Comparison of ENCODE assay signal across 8 cellular contexts in genomic region chr1:145985502-145986439, GRCh38. TPM values are rescaled to one million over a fixed set of nuclear protein-coding genes. Genes with fewer than 3 reads are reported as not detected.
DNase-seq lines count a peak whose midpoint lies in the region; ATAC-seq and TF ChIP-seq lines count a peak whose summit lies in the region.

No MANE protein-coding gene starts in this region.

- H3K4me3 ChIP-seq in right cardiac atrium (ENCODE audit: low read length) (peak overlapping the region; percentile 31), spleen (peak overlapping the region in 3 of 8 donors; percentile 0 to 44 (median 7))

- intact Hi-C loops in right cardiac atrium (cut with DNase I) (no loop called here), spleen (cut with DNase I; ENCODE audit: low total_unique reads) (no loop called here)

- H3K27ac ChIP-seq in right cardiac atrium (ENCODE audit: low read length) (peak overlapping the region; percentile 99), spleen (peak overlapping the region; percentile 58 to 100 (median 99))

- H3K9me3 ChIP-seq in right cardiac atrium (ENCODE audit: control insufficient read depth, low read length) (no peaks in the 10 kb centered on the region), spleen (no peaks in the 10 kb centered on the region)

- H3K9me3 Mint-ChIP-seq in activated naive CD8-positive, alpha-beta T cell treated with anti-CD3 and anti-CD28 coated beads, Interleukin-2, amount 10 ng/mL, durations not matched to agents 7 days and 5 days, result no peaks in the 10 kb centered on the region

- DNase-seq in Daoy (ENCODE audit: low read depth) (peak; percentile 60), NCI-H2029 treated with DMSO at 0.1 percent for 48 hours (lab: John Stamatoyannopoulos, UW) (peak; percentile 97), right cardiac atrium (peak; percentile 59 to 83 (median 72)), spleen (no peak), NCI-H748 (lab: John Stamatoyannopoulos, UW; ENCODE audit: unreplicated experiment) (no peak), cortex of kidney (lab: John Stamatoyannopoulos, UW) (no peak)
- DNase-seq in activated naive CD8-positive, alpha-beta T cell treated with anti-CD3 and anti-CD28 coated beads, Interleukin-2, amount 10 ng/mL, durations not matched to agents 7 days and 5 days, result no peak

- TF ChIP-seq CTCF in spleen (IDR thresholded peaks at IDR 0.05 in 8 of 11, conservative IDR thresholded peaks at IDR 0.05 in 3 of 11), result no peak

- no peaks in the 10 kb centered on the region for H3K27me3 Mint-ChIP-seq in activated naive CD8-positive, alpha-beta T cell treated with anti-CD3 and anti-CD28 coated beads, Interleukin-2, amount 10 ng/mL, durations not matched to agents 7 days and 5 days

- H3K4me1 Mint-ChIP-seq in activated naive CD8-positive, alpha-beta T cell treated with anti-CD3 and anti-CD28 coated beads, Interleukin-2, amount 10 ng/mL, durations not matched to agents 7 days and 5 days, result peaks cover 62% of the 10 kb centered on the region

- no peaks in the 10 kb centered on the region for H3K36me3 Mint-ChIP-seq in activated naive CD8-positive, alpha-beta T cell treated with anti-CD3 and anti-CD28 coated beads, Interleukin-2, amount 10 ng/mL, durations not matched to agents 7 days and 5 days

- ATAC-seq in activated naive CD8-positive, alpha-beta T cell treated with anti-CD3 and anti-CD28 coated beads, Interleukin-2, amount 10 ng/mL, durations not matched to agents 7 days and 5 days (ENCODE audit: low read depth), result no peak
- ATAC-seq in right cardiac atrium (peak; percentile 50 to 51), HG03095 (IDR thresholded peaks at IDR 0.05; ENCODE audit: unreplicated experiment) (no peak)

- H3K27me3 ChIP-seq in right cardiac atrium (ENCODE audit: control insufficient read depth, insufficient read depth), result no peaks in the 10 kb centered on the region
- H3K27me3 ChIP-seq in spleen (replicated peaks in 1 of 7), result no peaks in the 10 kb centered on the region

- WGBS in right cardiac atrium, result 24% methylated on average over 15 of the region's 15 CpGs
- 35 to 53% (median 42%) methylated on average over 15 of the region's 15 CpGs for WGBS in spleen, 5 donors

- H3K27ac Mint-ChIP-seq in activated naive CD8-positive, alpha-beta T cell treated with anti-CD3 and anti-CD28 coated beads, Interleukin-2, amount 10 ng/mL, durations not matched to agents 7 days and 5 days, result peak overlapping the region; percentile 81

- TF ChIP-seq POLR2A in spleen (IDR thresholded peaks at IDR 0.05), result no peak

- peaks cover 28% of the 10 kb centered on the region for H3K4me1 ChIP-seq in right cardiac atrium (ENCODE audit: control insufficient read depth, insufficient read depth, low read length)
- H3K4me1 ChIP-seq in spleen, result peaks cover 53 to 100% (median 95%) of the 10 kb centered on the region in 6 donors

- POLR2A ChIA-PET in activated naive CD8-positive, alpha-beta T cell treated with anti-CD3 and anti-CD28 coated beads, Interleukin-2, amount 10 ng/mL, durations not matched to agents 7 days and 5 days (lab: Charles Lee), result interaction anchor here (0.5 to 11.2 kb wide), 4 partner anchors 7 to 25 kb away, joined by 3 to 407 read pairs (median 6); partner anchors contain the start of gene TXNIP

- no peaks in the 10 kb centered on the region for H3K36me3 ChIP-seq in spleen

- H3K4me3 Mint-ChIP-seq in activated naive CD8-positive, alpha-beta T cell treated with anti-CD3 and anti-CD28 coated beads, Interleukin-2, amount 10 ng/mL, durations not matched to agents 7 days and 5 days, result peak overlapping the region; percentile 58

RNA-seq across cellular contexts. Expression of gene TXNIP, which starts 10.6 kb away (rescaled TPM):
- total RNA-seq in Daoy (2014; rRNA removed; shearing (Covaris generic)), result 2.6 and 2.8 TPM in 2 replicates
- 100 to 1,000 TPM; 678 to 725 TPM for total RNA-seq in activated naive CD8-positive, alpha-beta T cell treated with anti-CD3 and anti-CD28 coated beads, Interleukin-2, amount 10 ng/mL, durations not matched to agents 7 days and 5 days
- total RNA-seq in right cardiac atrium (100 to 1,000 TPM; 548 to 806 (median 632) TPM), spleen (1,000 to 10,000 TPM in 5 of 7 donors, 100 to 1,000 TPM in 2; 622 to 2,368 (median 1,747) TPM)
- polyA plus RNA-seq in right cardiac atrium (943 TPM), spleen (100 to 1,000 TPM; 446 to 779 (median 670) TPM)

RNA-seq across cellular contexts. Expression of gene POLR3GL, which starts 21.3 kb away (rescaled TPM):
- total RNA-seq in Daoy (2014; rRNA removed; shearing (Covaris generic)), result 9.0 and 12.6 TPM in 2 replicates
- 10 to 100 TPM; 32.6 to 34.9 TPM for total RNA-seq in activated naive CD8-positive, alpha-beta T cell treated with anti-CD3 and anti-CD28 coated beads, Interleukin-2, amount 10 ng/mL, durations not matched to agents 7 days and 5 days
- total RNA-seq in right cardiac atrium (10 to 100 TPM; 51.4 to 54.4 (median 52.5) TPM), spleen (10 to 100 TPM; 22.1 to 34.0 (median 31.1) TPM)
- polyA plus RNA-seq in right cardiac atrium (94.7 TPM), spleen (10 to 100 TPM; 55.6 to 69.2 (median 63.0) TPM)

RNA-seq across cellular contexts. Expression of gene ANKRD34A, which starts 21.4 kb away (rescaled TPM):
- total RNA-seq in Daoy (2014; rRNA removed; shearing (Covaris generic)), result 0.63 TPM in 1 of 2 replicates, not detected in the other
- 1 to 10 TPM; 2.2 to 2.8 TPM for total RNA-seq in activated naive CD8-positive, alpha-beta T cell treated with anti-CD3 and anti-CD28 coated beads, Interleukin-2, amount 10 ng/mL, durations not matched to agents 7 days and 5 days
- total RNA-seq in right cardiac atrium, result 1 to 10 TPM; 1.7 to 3.9 (median 3.7) TPM
- 1.8 TPM for polyA plus RNA-seq in right cardiac atrium
- 1 to 10 TPM in 5 of 7 donors, under 1 TPM in 2; 0.79 to 3.1 (median 1.2) TPM for total RNA-seq in spleen
- under 1 TPM; 0.57 to 0.99 (median 0.62) TPM for polyA plus RNA-seq in spleen

RNA-seq across cellular contexts. Expression of gene LIX1L, which starts 28.0 kb away (rescaled TPM):
- total RNA-seq in Daoy (2014; rRNA removed; shearing (Covaris generic)), result 16.0 and 21.0 TPM in 2 replicates
- 10 to 100 TPM; 54.0 to 57.5 TPM for total RNA-seq in activated naive CD8-positive, alpha-beta T cell treated with anti-CD3 and anti-CD28 coated beads, Interleukin-2, amount 10 ng/mL, durations not matched to agents 7 days and 5 days
- total RNA-seq in right cardiac atrium (10 to 100 TPM; 25.4 to 39.2 (median 28.4) TPM), spleen (10 to 100 TPM; 35.1 to 52.9 (median 39.5) TPM)
- polyA plus RNA-seq in right cardiac atrium (11.9 TPM), spleen (10 to 100 TPM; 11.0 to 17.8 (median 14.4) TPM)

RNA-seq across cellular contexts. Expression of gene HJV, which starts 35.8 kb away (rescaled TPM):
- total RNA-seq in Daoy (2014; rRNA removed; shearing (Covaris generic)), result not detected in 2 replicates
- not detected for total RNA-seq in activated naive CD8-positive, alpha-beta T cell treated with anti-CD3 and anti-CD28 coated beads, Interleukin-2, amount 10 ng/mL, durations not matched to agents 7 days and 5 days
- total RNA-seq in right cardiac atrium (100 to 1,000 TPM in 2 of 4 donors, 10 to 100 TPM in 2; 65.1 to 164 (median 97.1) TPM), spleen (not detected)
- polyA plus RNA-seq in right cardiac atrium (116 TPM), spleen (not detected)

Comparison
In these comparisons a context has a peak if more than half of its experiments do, and no peak if none do; other contexts are left out.
1. DNase-seq: peak in Daoy (single experiment), NCI-H2029 treated with DMSO at 0.1 percent for 48 hours (single experiment) and right cardiac atrium (3 of 3); none in activated naive CD8-positive, alpha-beta T cell treated with anti-CD3 and anti-CD28 coated beads, Interleukin-2, amount 10 ng/mL, durations not matched to agents 7 days and 5 days (single experiment), spleen (single experiment), NCI-H748 (single experiment) and cortex of kidney (single experiment).
2. ATAC-seq: peak in right cardiac atrium (2 of 2); none in activated naive CD8-positive, alpha-beta T cell treated with anti-CD3 and anti-CD28 coated beads, Interleukin-2, amount 10 ng/mL, durations not matched to agents 7 days and 5 days (single experiment) and HG03095 (single experiment).
3. RNA of gene TXNIP, which starts 10.6 kb away (total RNA-seq): 622 to 2,368 TPM in spleen, 678 to 725 TPM in activated naive CD8-positive, alpha-beta T cell treated with anti-CD3 and anti-CD28 coated beads, Interleukin-2, amount 10 ng/mL, durations not matched to agents 7 days and 5 days and 548 to 806 TPM in right cardiac atrium; 2.6 to 2.8 TPM in Daoy; every median in the first group is over 100 times any median in the second.